In genomic region chr21:15197696-15198095, GRCh38 we compare ENCODE assay signal across 22 cellular contexts.
"Had no signal": no experiment of that assay in that cellular context is flagged by ENCODE, and none has a peak within 500 bp of the region (broad histone marks: within the 10 kb centered on the region; RNA-seq: fewer than 3 reads in every experiment).

No MANE protein-coding gene starts in this region.

- ATAC-seq: esophagus mucosa; left colon; left ventricle myocardium superior; naive thymus-derived CD4-positive, alpha-beta T cell; upper lobe of right lung had no signal

- H3K4me3 ChIP-seq: breast epithelium, dorsolateral prefrontal cortex, hepatocyte, lung, smooth muscle cell, testis, tibial nerve, upper lobe of right lung had no signal

- H3K27me3 ChIP-seq: breast epithelium, hepatocyte, testis, tibial nerve, upper lobe of right lung had no signal

- FAIRE-seq: endometrium had no signal

- H2AFZ ChIP-seq: hepatocyte had no signal

- H3K27ac ChIP-seq: breast epithelium, dorsolateral prefrontal cortex, hepatocyte, testis, tibial nerve, upper lobe of right lung had no signal

- H3K4me1 ChIP-seq: breast epithelium, testis, upper lobe of right lung had no signal

- H3K9me3 ChIP-seq: breast epithelium, testis, tibial nerve, upper lobe of right lung had no signal

- H3K4me2 ChIP-seq: hepatocyte, smooth muscle cell had no signal

- H3K36me3 ChIP-seq: breast epithelium, tibial nerve, upper lobe of right lung had no signal

- DNase-seq: central memory CD4-positive, alpha-beta T cell; cortex of kidney; dorsolateral prefrontal cortex; effector CD8-positive, alpha-beta T cell; head of caudate nucleus; left colon; left ventricle myocardium superior; mesendoderm; naive thymus-derived CD4-positive, alpha-beta T cell; nephron progenitor cell; posterior cingulate gyrus; stimulated activated CD4-positive, alpha-beta T cell treated with anti-CD3 and anti-CD28 coated beads, Interleukin-2, amount 100 ng/mL, for 48 hours; stimulated activated naive CD4-positive, alpha-beta T cell treated with Interleukin-2 at 50 U/mL for 16 hours; testis; upper lobe of right lung had no signal

- H3K79me2 ChIP-seq: hepatocyte had no signal
